11 cellular contexts compared by ENCODE assay signal in the genomic region with DNA sequence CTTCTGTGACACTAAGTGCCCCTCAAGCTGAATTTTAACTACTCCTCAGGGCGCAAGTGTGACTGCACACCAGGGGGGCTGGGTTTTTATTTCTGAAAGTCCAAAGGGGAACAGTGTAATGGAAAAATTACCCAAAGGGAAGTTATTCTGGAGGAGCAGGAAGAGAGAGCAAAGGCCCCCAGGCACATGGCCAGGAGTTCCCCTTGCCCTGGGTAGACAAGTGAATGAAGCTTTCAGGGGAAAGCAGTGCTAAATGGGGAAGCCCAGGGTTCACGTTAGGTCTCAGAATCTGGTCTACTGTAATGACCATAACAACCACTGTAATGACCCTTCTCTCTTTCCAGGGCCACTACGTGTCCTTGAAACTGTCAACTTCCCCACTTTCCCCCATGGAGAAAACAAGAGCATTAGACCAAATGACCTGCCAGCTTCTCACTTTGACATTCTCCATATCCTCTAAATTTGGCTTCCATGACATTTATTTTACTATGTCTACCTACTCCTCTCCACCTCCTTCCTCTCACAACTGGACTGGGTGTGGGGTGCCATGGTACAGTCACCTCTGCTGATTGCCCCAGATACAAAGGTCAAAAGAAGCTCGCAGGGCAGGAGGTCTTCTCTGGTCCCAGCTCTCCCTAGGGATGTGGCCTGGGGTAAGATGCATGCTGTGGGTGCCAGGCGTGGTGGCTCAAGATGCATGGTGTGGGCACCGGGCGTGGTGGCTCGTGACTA.
DNase-seq lines count a peak whose midpoint lies in the region; ATAC-seq lines count a peak whose summit lies in the region.
"Had no signal": no experiment of that assay in that cellular context is flagged by ENCODE, and none has a peak within 500 bp of the region (broad histone marks: within the 10 kb centered on the region; RNA-seq: fewer than 3 reads in every experiment).

No MANE protein-coding gene starts in this region.

- no peaks in the 10 kb centered on the region for H3K36me3 Mint-ChIP-seq in stimulated activated naive B cell treated with anti-CD40 and anti-IgM and Interleukin-4, amounts not matched to agents 10 μg/mL and 1 μg/mL and 100 μg/mL, for 72 hours
- H3K36me3 Mint-ChIP-seq: memory B cell had no signal

- peak overlapping the region; percentile 30 to 68 for H3K4me3 Mint-ChIP-seq in stimulated activated naive B cell treated with anti-CD40 and anti-IgM and Interleukin-4, amounts not matched to agents 10 μg/mL and 1 μg/mL and 100 μg/mL, for 72 hours
- H3K4me3 Mint-ChIP-seq: memory B cell; stimulated activated naive CD8-positive, alpha-beta T cell treated with anti-CD3 and anti-CD28 coated beads, Interleukin-15, Interleukin-2, amounts not matched to agents 100 ng/mL and 50 ng/mL, for 24 hours had no signal

- peak; percentile 75 for ATAC-seq in GM19025 (IDR thresholded peaks at IDR 0.05; ENCODE audit: low read depth, unreplicated experiment)
- peak; percentile 69 for ATAC-seq in HG03460 (IDR thresholded peaks at IDR 0.05; ENCODE audit: unreplicated experiment)
- ATAC-seq in stimulated activated naive B cell treated with anti-CD40 and anti-IgM and Interleukin-4, amounts not matched to agents 10 μg/mL and 1 μg/mL and 100 μg/mL, for 72 hours (replicated peaks) = peak; percentile 85 to 90
- ATAC-seq in GM21381 (IDR thresholded peaks at IDR 0.05; ENCODE audit: unreplicated experiment) = no peak
- no peak for ATAC-seq in HG03457 (IDR thresholded peaks at IDR 0.05; ENCODE audit: unreplicated experiment)
- ATAC-seq: body of pancreas had no signal

- DNase-seq in globus pallidus (ENCODE audit: low spot score) = peak; percentile 63
- peak; percentile 28 for DNase-seq in stimulated activated naive B cell treated with anti-CD40 and anti-IgM and Interleukin-4, amounts not matched to agents 10 μg/mL and 1 μg/mL and 100 μg/mL, for 72 hours
- DNase-seq in activated effector memory CD4-positive, alpha-beta T cell treated with anti-CD3 and anti-CD28 coated beads, Interleukin-2, amount 50 U/mL, for 16 hours = no peak
- DNase-seq in SHP77 treated with DMSO at 0.1 percent for 48 hours (lab: John Stamatoyannopoulos, UW) = no peak

- H3K27me3 Mint-ChIP-seq in stimulated activated naive B cell treated with anti-CD40 and anti-IgM and Interleukin-4, amounts not matched to agents 10 μg/mL and 1 μg/mL and 100 μg/mL, for 72 hours = peaks cover 10 to 14% of the 10 kb centered on the region in 2 donors

- no peaks in the 10 kb centered on the region for H3K9me3 Mint-ChIP-seq in stimulated activated naive B cell treated with anti-CD40 and anti-IgM and Interleukin-4, amounts not matched to agents 10 μg/mL and 1 μg/mL and 100 μg/mL, for 72 hours
- H3K9me3 Mint-ChIP-seq: stimulated activated naive CD8-positive, alpha-beta T cell treated with anti-CD3 and anti-CD28 coated beads, Interleukin-15, Interleukin-2, amounts not matched to agents 100 ng/mL and 50 ng/mL, for 24 hours had no signal

- H3K4me1 Mint-ChIP-seq in stimulated activated naive B cell treated with anti-CD40 and anti-IgM and Interleukin-4, amounts not matched to agents 10 μg/mL and 1 μg/mL and 100 μg/mL, for 72 hours = peaks cover 13 to 14% of the 10 kb centered on the region in 2 donors
- H3K4me1 Mint-ChIP-seq: memory B cell had no signal

- peak overlapping the region; percentile 56 for H3K27ac Mint-ChIP-seq in stimulated activated naive B cell treated with anti-CD40 and anti-IgM and Interleukin-4, amounts not matched to agents 10 μg/mL and 1 μg/mL and 100 μg/mL, for 72 hours
- H3K27ac Mint-ChIP-seq: memory B cell; stimulated activated naive CD8-positive, alpha-beta T cell treated with anti-CD3 and anti-CD28 coated beads, Interleukin-15, Interleukin-2, amounts not matched to agents 100 ng/mL and 50 ng/mL, for 24 hours had no signal

Comparison
In these comparisons a context has a peak if more than half of its experiments do, and no peak if none do; other contexts are left out.
1. ATAC-seq: peak in GM19025 (single experiment), HG03460 (single experiment) and stimulated activated naive B cell treated with anti-CD40 and anti-IgM and Interleukin-4, amounts not matched to agents 10 μg/mL and 1 μg/mL and 100 μg/mL, for 72 hours (2 of 2); none in GM21381 (single experiment) and HG03457 (single experiment).
2. DNase-seq: peak in globus pallidus (single experiment) and stimulated activated naive B cell treated with anti-CD40 and anti-IgM and Interleukin-4, amounts not matched to agents 10 μg/mL and 1 μg/mL and 100 μg/mL, for 72 hours (single experiment); none in activated effector memory CD4-positive, alpha-beta T cell treated with anti-CD3 and anti-CD28 coated beads, Interleukin-2, amount 50 U/mL, for 16 hours (single experiment) and SHP77 treated with DMSO at 0.1 percent for 48 hours (single experiment).